Comparison of ENCODE assay signal across 1 cellular context in the genomic region with DNA sequence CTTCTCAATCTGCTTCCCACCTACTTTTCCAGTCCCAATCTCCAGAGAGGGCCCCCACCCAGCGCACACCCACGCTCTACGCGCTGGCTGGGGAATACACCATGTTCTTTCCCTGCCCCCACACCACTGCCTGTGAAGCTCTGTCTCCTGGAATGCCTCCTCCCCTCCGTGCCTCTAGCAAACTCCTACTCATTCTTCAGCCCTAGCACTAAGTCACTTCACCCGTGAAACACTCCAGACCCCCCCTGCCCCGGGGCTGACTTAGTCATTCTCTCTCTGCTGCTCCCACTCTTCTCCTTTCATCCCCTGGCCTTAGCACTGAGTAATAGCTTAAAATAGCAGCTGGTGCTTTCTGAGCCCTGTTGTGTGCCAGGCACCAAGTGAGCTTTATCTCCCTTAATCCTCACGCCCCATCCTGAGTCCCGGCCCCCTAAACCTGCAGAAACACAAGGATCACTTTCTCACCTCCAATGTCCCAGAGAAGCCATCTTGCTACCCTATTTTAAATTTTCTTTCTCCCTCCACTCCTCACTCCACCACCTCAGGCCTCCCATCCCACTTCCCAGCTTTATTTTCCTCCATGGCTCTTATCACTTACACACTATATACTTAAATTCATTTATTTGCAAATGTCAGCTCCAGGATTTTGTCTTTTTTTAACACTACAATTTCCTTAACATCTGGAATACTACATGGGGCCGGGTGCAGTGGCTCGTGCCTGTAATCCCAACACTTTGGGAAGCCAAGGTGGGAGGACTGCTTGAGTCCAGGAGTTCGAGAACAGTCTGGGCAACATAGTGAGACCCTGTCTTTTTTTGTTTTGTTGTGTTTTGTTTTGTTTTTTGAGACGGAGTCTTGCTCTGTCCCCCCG.
TF ChIP-seq lines count a peak whose summit lies in the region.

No MANE protein-coding gene starts in this region.

TF ChIP-seq in GM12878, 131 proteins besides CTCF, POLR2A, EP300 and RAD21 (continued from another document):
- TF ChIP-seq STAT1 (conservative IDR thresholded peaks at IDR 0.05) (no peak), RB1 (IDR thresholded peaks at IDR 0.05; ENCODE audit: borderline replicate concordance) (no peak; the same call in 1 of the 2 replicates), IKZF1 (conservative IDR thresholded peaks at IDR 0.05) (0 out of 2 replicates have a peak, but pooled peaks have one; percentile 26), NFXL1 (IDR thresholded peaks at IDR 0.05; ENCODE audit: borderline replicate concordance) (peak; percentile 51; the same call in 1 of the 2 replicates), TARDBP (IDR thresholded peaks at IDR 0.05; ENCODE audit: borderline replicate concordance) (no peak), ZNF24 (IDR thresholded peaks at IDR 0.05) (no peak), CBFB (IDR thresholded peaks at IDR 0.05; ENCODE audit: low read depth) (no peak), NBN (IDR thresholded peaks at IDR 0.05) (no peak), NFYA (IDR thresholded peaks at IDR 0.05; ENCODE audit: borderline replicate concordance, low read depth, low read length) (no peak), TCF3 (IDR thresholded peaks at IDR 0.05; ENCODE audit: borderline replicate concordance, insufficient read depth, low read depth, low read length) (no peak), ETV6 (conservative IDR thresholded peaks at IDR 0.05 in 1 of 2, IDR thresholded peaks at IDR 0.05 in 1 of 2; ENCODE audit: borderline replicate concordance in 1 of 2, low read depth in 1 of 2) (peak in 1 of 2 experiments; percentile 97; a peak in 2 of 4 replicates), BCL11A (IDR thresholded peaks at IDR 0.05; ENCODE audit: low read depth, low read length) (0 out of 2 replicates have a peak, but pooled peaks have one; percentile 32), POU2F2 (IDR thresholded peaks at IDR 0.05; ENCODE audit: borderline replicate concordance, low read depth, low read length) (no peak), KDM1A (IDR thresholded peaks at IDR 0.05; ENCODE audit: borderline replicate concordance) (no peak), ZNF384 (IDR thresholded peaks at IDR 0.05; ENCODE audit: borderline replicate concordance, low read depth, low read length) (no peak), ESRRA (IDR thresholded peaks at IDR 0.05; ENCODE audit: low read length) (no peak)
- TF ChIP-seq, protein P1, sequence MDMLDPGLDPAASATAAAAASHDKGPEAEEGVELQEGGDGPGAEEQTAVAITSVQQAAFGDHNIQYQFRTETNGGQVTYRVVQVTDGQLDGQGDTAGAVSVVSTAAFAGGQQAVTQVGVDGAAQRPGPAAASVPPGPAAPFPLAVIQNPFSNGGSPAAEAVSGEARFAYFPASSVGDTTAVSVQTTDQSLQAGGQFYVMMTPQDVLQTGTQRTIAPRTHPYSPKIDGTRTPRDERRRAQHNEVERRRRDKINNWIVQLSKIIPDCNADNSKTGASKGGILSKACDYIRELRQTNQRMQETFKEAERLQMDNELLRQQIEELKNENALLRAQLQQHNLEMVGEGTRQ (IDR thresholded peaks at IDR 0.05; ENCODE audit: borderline replicate concordance, low read depth, low read length), result no peak
- TF ChIP-seq, protein P2, sequence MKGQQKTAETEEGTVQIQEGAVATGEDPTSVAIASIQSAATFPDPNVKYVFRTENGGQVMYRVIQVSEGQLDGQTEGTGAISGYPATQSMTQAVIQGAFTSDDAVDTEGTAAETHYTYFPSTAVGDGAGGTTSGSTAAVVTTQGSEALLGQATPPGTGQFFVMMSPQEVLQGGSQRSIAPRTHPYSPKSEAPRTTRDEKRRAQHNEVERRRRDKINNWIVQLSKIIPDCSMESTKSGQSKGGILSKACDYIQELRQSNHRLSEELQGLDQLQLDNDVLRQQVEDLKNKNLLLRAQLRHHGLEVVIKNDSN (IDR thresholded peaks at IDR 0.05; ENCODE audit: borderline replicate concordance, extremely low read length, insufficient read depth, low read depth, low read length), result no peak
- TF ChIP-seq, protein P3, sequence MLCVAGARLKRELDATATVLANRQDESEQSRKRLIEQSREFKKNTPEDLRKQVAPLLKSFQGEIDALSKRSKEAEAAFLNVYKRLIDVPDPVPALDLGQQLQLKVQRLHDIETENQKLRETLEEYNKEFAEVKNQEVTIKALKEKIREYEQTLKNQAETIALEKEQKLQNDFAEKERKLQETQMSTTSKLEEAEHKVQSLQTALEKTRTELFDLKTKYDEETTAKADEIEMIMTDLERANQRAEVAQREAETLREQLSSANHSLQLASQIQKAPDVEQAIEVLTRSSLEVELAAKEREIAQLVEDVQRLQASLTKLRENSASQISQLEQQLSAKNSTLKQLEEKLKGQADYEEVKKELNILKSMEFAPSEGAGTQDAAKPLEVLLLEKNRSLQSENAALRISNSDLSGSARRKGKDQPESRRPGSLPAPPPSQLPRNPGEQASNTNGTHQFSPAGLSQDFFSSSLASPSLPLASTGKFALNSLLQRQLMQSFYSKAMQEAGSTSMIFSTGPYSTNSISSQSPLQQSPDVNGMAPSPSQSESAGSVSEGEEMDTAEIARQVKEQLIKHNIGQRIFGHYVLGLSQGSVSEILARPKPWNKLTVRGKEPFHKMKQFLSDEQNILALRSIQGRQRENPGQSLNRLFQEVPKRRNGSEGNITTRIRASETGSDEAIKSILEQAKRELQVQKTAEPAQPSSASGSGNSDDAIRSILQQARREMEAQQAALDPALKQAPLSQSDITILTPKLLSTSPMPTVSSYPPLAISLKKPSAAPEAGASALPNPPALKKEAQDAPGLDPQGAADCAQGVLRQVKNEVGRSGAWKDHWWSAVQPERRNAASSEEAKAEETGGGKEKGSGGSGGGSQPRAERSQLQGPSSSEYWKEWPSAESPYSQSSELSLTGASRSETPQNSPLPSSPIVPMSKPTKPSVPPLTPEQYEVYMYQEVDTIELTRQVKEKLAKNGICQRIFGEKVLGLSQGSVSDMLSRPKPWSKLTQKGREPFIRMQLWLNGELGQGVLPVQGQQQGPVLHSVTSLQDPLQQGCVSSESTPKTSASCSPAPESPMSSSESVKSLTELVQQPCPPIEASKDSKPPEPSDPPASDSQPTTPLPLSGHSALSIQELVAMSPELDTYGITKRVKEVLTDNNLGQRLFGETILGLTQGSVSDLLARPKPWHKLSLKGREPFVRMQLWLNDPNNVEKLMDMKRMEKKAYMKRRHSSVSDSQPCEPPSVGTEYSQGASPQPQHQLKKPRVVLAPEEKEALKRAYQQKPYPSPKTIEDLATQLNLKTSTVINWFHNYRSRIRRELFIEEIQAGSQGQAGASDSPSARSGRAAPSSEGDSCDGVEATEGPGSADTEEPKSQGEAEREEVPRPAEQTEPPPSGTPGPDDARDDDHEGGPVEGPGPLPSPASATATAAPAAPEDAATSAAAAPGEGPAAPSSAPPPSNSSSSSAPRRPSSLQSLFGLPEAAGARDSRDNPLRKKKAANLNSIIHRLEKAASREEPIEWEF (IDR thresholded peaks at IDR 0.05; ENCODE audit: insufficient replicate concordance, low read depth, low read length), result no peak
- TF ChIP-seq, protein P4, sequence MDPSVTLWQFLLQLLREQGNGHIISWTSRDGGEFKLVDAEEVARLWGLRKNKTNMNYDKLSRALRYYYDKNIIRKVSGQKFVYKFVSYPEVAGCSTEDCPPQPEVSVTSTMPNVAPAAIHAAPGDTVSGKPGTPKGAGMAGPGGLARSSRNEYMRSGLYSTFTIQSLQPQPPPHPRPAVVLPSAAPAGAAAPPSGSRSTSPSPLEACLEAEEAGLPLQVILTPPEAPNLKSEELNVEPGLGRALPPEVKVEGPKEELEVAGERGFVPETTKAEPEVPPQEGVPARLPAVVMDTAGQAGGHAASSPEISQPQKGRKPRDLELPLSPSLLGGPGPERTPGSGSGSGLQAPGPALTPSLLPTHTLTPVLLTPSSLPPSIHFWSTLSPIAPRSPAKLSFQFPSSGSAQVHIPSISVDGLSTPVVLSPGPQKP (IDR thresholded peaks at IDR 0.05; ENCODE audit: low read depth, low read length), result no peak
